In genomic region chr4:102868782-102869568, GRCh38 we compare ENCODE assay signal across 8 cellular contexts. TPM values are rescaled to one million over a fixed set of nuclear protein-coding genes. Genes with fewer than 3 reads are reported as not detected.
DNase-seq lines count a peak whose midpoint lies in the region; ATAC-seq, FAIRE-seq and TF ChIP-seq lines count a peak whose summit lies in the region.

CISD2 (plus strand) TSS chr4:102868992; CDS start chr4:102869085, 93 bp downstream.

- FAIRE-seq in bronchial epithelial cell (lab: Jason Lieb, UNC), result no peak

- H3K9me3 Mint-ChIP-seq in WTC11, result no peaks in the 10 kb centered on the region

- WGBS in smooth muscle cell (ENCODE audit: low lambda C conversion rate), result 1% methylated on average over 71 of the region's 71 CpGs

- H3K36me3 Mint-ChIP-seq in WTC11, result peaks cover 20% of the 10 kb centered on the region

- DNase-seq in AG09309 (ENCODE audit: low read depth), result peak; percentile 43
- DNase-seq in NCI-H226, result peak; percentile 93
- peak; percentile 93 for DNase-seq in WTC11 (ENCODE audit: low spot score)
- DNase-seq in bronchial epithelial cell (ENCODE audit: low read depth), result peak; percentile 77
- peak; percentile 95 for DNase-seq in iPS-NIHi7 (ENCODE audit: extremely low spot score)
- DNase-seq in smooth muscle cell (lab: John Stamatoyannopoulos, UW; ENCODE audit: unreplicated experiment), result peak; percentile 90

- H3K4me1 ChIP-seq in smooth muscle cell (ENCODE audit: low read depth), result peaks cover 33% of the 10 kb centered on the region

- H2AFZ ChIP-seq in smooth muscle cell (ENCODE audit: low read depth), result peak within 1 kb of the TSS; percentile 90

- H3K79me2 ChIP-seq in smooth muscle cell (ENCODE audit: low read depth), result peaks cover 64% of the 10 kb centered on the region

- peak within 1 kb of the TSS; percentile 96 for H3K27ac ChIP-seq in smooth muscle cell (ENCODE audit: low read depth)

- H3K4me3 Mint-ChIP-seq in WTC11, result peak within 1 kb of the TSS; percentile 81

- H3K27me3 Mint-ChIP-seq in WTC11 (ENCODE audit: low read depth), result no peaks in the 10 kb centered on the region

- peak within 1 kb of the TSS; percentile 92 for H3K4me2 ChIP-seq in smooth muscle cell

- no peaks in the 10 kb centered on the region for H3K36me3 ChIP-seq in bronchial epithelial cell (ENCODE audit: control insufficient read depth, insufficient read depth, low read length)
- no peaks in the 10 kb centered on the region for H3K36me3 ChIP-seq in smooth muscle cell (ENCODE audit: low read depth)

- POLR2A ChIA-PET in WTC11 (lab: Charles Lee), result interaction anchor here (0.6 to 2.9 kb wide), 11 partner anchors 13 to 1069 kb away, joined by 3 to 113 read pairs (median 4); partner anchors contain the start of genes MANBA and UBE2D3

- H3K27me3 ChIP-seq in bronchial epithelial cell (ENCODE audit: control insufficient read depth, insufficient read depth, low read length) (no peaks in the 10 kb centered on the region), smooth muscle cell (ENCODE audit: low read depth) (no peaks in the 10 kb centered on the region)

- H3F3A ChIP-seq in smooth muscle cell (ENCODE audit: low read depth), result no peaks in the 10 kb centered on the region

- H3K4me1 Mint-ChIP-seq in WTC11, result peaks cover 44% of the 10 kb centered on the region

- TF ChIP-seq CTCF in AG09309 (IDR thresholded peaks at IDR 0.05; ENCODE audit: control insufficient read depth, insufficient read depth, low read depth, low read length, missing control alignments) (no peak), WTC11 (IDR thresholded peaks at IDR 0.05) (no peak), bronchial epithelial cell (IDR thresholded peaks at IDR 0.05; ENCODE audit: insufficient read depth, low read length, severe bottlenecking) (no peak), smooth muscle cell (IDR thresholded peaks at IDR 0.05; ENCODE audit: borderline replicate concordance, insufficient read depth, poor library complexity, severe bottlenecking) (no peak)

- H4K20me1 ChIP-seq in smooth muscle cell (ENCODE audit: low read depth), result no peaks in the 10 kb centered on the region

- peak within 1 kb of the TSS; percentile 100 for H3K27ac Mint-ChIP-seq in WTC11

- CTCF ChIA-PET in WTC11 (lab: Charles Lee), result interaction anchor here (0.7 to 1.2 kb wide), 4 partner anchors 41 to 231 kb away, joined by 3 to 7 read pairs (median 4); partner anchors contain the start of gene BDH2

- H3K9ac ChIP-seq in smooth muscle cell (ENCODE audit: low read depth), result peak within 1 kb of the TSS; percentile 88

- ATAC-seq in GM19023 (IDR thresholded peaks at IDR 0.05; ENCODE audit: unreplicated experiment) (peak; percentile 87), HG03196 (IDR thresholded peaks at IDR 0.05; ENCODE audit: unreplicated experiment) (peak; percentile 90), WTC11 (peak; percentile 91)

- H3K4me3 ChIP-seq in AG09309 (ENCODE audit: control insufficient read depth, low read depth, low read length), result peak within 1 kb of the TSS; percentile 61
- peak within 1 kb of the TSS; percentile 80 for H3K4me3 ChIP-seq in bronchial epithelial cell (ENCODE audit: low read depth, low read length)
- H3K4me3 ChIP-seq in smooth muscle cell, result peak within 1 kb of the TSS; percentile 85

- no peaks in the 10 kb centered on the region for H3K9me3 ChIP-seq in smooth muscle cell (replicated peaks; ENCODE audit: low read depth)

TF ChIP-seq in WTC11, 78 proteins besides CTCF, POLR2A, EP300 and RAD21 (continues in another document):
- TF ChIP-seq NR1H2 (CRISPR knock-in tag; IDR thresholded peaks at IDR 0.05) (0 out of 2 replicates have a peak, but pooled peaks have one; percentile 34), ZNF396 (CRISPR knock-in tag; IDR thresholded peaks at IDR 0.05; ENCODE audit: borderline replicate concordance) (no peak), SP1 (CRISPR knock-in tag; conservative IDR thresholded peaks at IDR 0.05) (peak; percentile 77), SMAD4 (CRISPR knock-in tag; IDR thresholded peaks at IDR 0.05) (no peak), KAT7 (CRISPR knock-in tag; IDR thresholded peaks at IDR 0.05; ENCODE audit: borderline replicate concordance) (peak; percentile 77; the same call in 1 of the 2 replicates), CBFB (CRISPR knock-in tag; IDR thresholded peaks at IDR 0.05; ENCODE audit: low read depth) (peak; percentile 53; the same call in 1 of the 2 replicates), GTF2I (CRISPR knock-in tag; conservative IDR thresholded peaks at IDR 0.05) (no peak), ZBTB43 (CRISPR knock-in tag; IDR thresholded peaks at IDR 0.05) (peak; percentile 94), ZSCAN18 (CRISPR knock-in tag; IDR thresholded peaks at IDR 0.05) (no peak), ZNF671 (CRISPR knock-in tag; IDR thresholded peaks at IDR 0.05) (no peak; the same call in 1 of the 2 replicates), TP53 (CRISPR knock-in tag; IDR thresholded peaks at IDR 0.05) (peak; percentile 85; the same call in 1 of the 2 replicates), RELA (CRISPR knock-in tag; IDR thresholded peaks at IDR 0.05; ENCODE audit: borderline replicate concordance) (0 out of 2 replicates have a peak, but pooled peaks have one; percentile 68), AR (CRISPR knock-in tag; IDR thresholded peaks at IDR 0.05) (no peak), GRHL2 (CRISPR knock-in tag; IDR thresholded peaks at IDR 0.05; ENCODE audit: insufficient replicate concordance, severe bottlenecking) (no peak), SMAD3 (CRISPR knock-in tag; IDR thresholded peaks at IDR 0.05; ENCODE audit: borderline replicate concordance) (peak; percentile 98), TCF7 (CRISPR knock-in tag; IDR thresholded peaks at IDR 0.05; ENCODE audit: low read depth) (no peak; the same call in 1 of the 2 replicates), FOXP4 (CRISPR knock-in tag; IDR thresholded peaks at IDR 0.05) (peak; percentile 90)

RNA-seq across cellular contexts. Expression of gene CISD2, which starts in this region (rescaled TPM):
- total RNA-seq in WTC11 (2021), result 30.0 to 36.6 TPM (median 36.2 TPM) in 3 replicates
- 24.0 and 54.9 TPM in 2 replicates for total RNA-seq in bronchial epithelial cell
- total RNA-seq in smooth muscle cell, result 38.5 and 57.6 TPM in 2 replicates
- polyA plus RNA-seq in smooth muscle cell, result 65.7 and 69.3 TPM in 2 replicates

Comparison
In these comparisons a context has a peak if more than half of its experiments do, and no peak if none do; other contexts are left out.
1. Peak in every context shown above with its lines: DNase-seq, ATAC-seq, H3K4me3 ChIP-seq and H3K27ac ChIP-seq.
2. DNase-seq: peak in every context shown above with its lines; median percentile 95 in iPS-NIHi7; 93 in NCI-H226; 93 in WTC11; 90 in smooth muscle cell; 77 in bronchial epithelial cell; 43 in AG09309.